Comparison of ENCODE assay signal across 8 cellular contexts in the genomic region with DNA sequence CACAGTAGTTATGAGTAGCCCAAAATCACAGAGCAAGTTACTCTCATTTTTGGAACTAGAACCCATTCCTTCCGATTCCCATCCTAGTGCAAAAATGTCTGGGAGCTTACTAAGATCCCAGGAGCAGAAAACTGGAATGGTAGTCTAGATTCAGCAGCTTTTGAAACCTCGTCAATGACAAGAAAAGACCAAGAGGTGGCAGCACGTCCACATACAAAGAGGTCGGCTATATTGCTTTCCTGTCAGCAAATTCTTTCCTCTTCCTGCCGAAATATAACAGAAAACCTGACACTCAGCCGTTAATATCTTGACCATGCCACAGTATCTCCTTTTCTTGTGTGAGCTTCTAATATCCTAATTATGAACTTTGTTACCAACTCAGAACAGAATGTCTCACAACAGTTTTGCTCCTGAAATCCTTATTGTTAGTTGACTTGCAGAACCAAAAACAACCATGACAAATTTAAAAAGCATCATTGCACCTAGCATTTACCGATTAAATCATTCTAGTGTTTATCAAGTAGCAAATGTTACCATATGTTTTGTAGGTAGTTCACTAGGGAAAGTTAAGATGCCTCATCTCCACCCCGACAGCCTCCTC.
DNase-seq lines count a peak whose midpoint lies in the region; ATAC-seq and TF ChIP-seq lines count a peak whose summit lies in the region.

No MANE protein-coding gene starts in this region.

- peak; percentile 64 for ATAC-seq in HG03432 (IDR thresholded peaks at IDR 0.05; ENCODE audit: unreplicated experiment)
- peak; percentile 29 to 46 for ATAC-seq in stimulated activated naive B cell treated with anti-CD40 and anti-IgM and Interleukin-4, amounts not matched to agents 10 μg/mL and 1 μg/mL and 100 μg/mL, for 72 hours (replicated peaks)
- no peak for ATAC-seq in HG03571 (IDR thresholded peaks at IDR 0.05; ENCODE audit: unreplicated experiment)

- peak; percentile 62 for DNase-seq in AG08396 (ENCODE audit: low spot score)
- peak; percentile 37 for DNase-seq in GM10248 (ENCODE audit: extremely low spot score)
- peak; percentile 0 for DNase-seq in NCI-H82 treated with DMSO at 0.1 percent for 48 hours (lab: John Stamatoyannopoulos, UW; ENCODE audit: unreplicated experiment)
- peak in 2 of 3 donors; percentile 1 to 6 for DNase-seq in immature natural killer cell
- DNase-seq in stimulated activated naive B cell treated with anti-CD40 and anti-IgM and Interleukin-4, amounts not matched to agents 10 μg/mL and 1 μg/mL and 100 μg/mL, for 72 hours, result no peak

- POLR2A ChIA-PET in GM10248 (lab: Yijun Ruan, JAX), result no interaction called here

- H3K36me3 Mint-ChIP-seq in brain (no peaks in the 10 kb centered on the region), immature natural killer cell (no peaks in the 10 kb centered on the region)
- no peaks in the 10 kb centered on the region for H3K36me3 Mint-ChIP-seq in stimulated activated naive B cell treated with anti-CD40 and anti-IgM and Interleukin-4, amounts not matched to agents 10 μg/mL and 1 μg/mL and 100 μg/mL, for 72 hours

- TF ChIP-seq CTCF in GM10248 (IDR thresholded peaks at IDR 0.05; ENCODE audit: control extremely low read depth, extremely low read depth, low read depth, missing control alignments) (peak; percentile 58), brain (conservative IDR thresholded peaks at IDR 0.05) (peak; percentile 88 to 89)

- H3K27me3 Mint-ChIP-seq in brain, result peaks cover 3% of the 10 kb centered on the region
- H3K27me3 Mint-ChIP-seq in immature natural killer cell (ENCODE audit: low read depth in 3 of 3), result no peaks in the 10 kb centered on the region
- H3K27me3 Mint-ChIP-seq in stimulated activated naive B cell treated with anti-CD40 and anti-IgM and Interleukin-4, amounts not matched to agents 10 μg/mL and 1 μg/mL and 100 μg/mL, for 72 hours, result peaks cover 0 to 12% of the 10 kb centered on the region in 2 donors

- H3K27ac Mint-ChIP-seq in brain (no peak overlapping the region), immature natural killer cell (no peak overlapping the region)
- no peak overlapping the region for H3K27ac Mint-ChIP-seq in stimulated activated naive B cell treated with anti-CD40 and anti-IgM and Interleukin-4, amounts not matched to agents 10 μg/mL and 1 μg/mL and 100 μg/mL, for 72 hours

- CTCF ChIA-PET in GM10248 (lab: Yijun Ruan, JAX), result interaction anchor here (0.7 to 8.5 kb wide), 28 partner anchors 8 to 518 kb away, joined by 3 to 177 read pairs (median 4); no protein-coding TSS in a partner anchor

- peak overlapping the region in 3 of 5 experiments; percentile 25 to 54 (median 33) for H3K4me3 Mint-ChIP-seq in brain
- H3K4me3 Mint-ChIP-seq in immature natural killer cell, result no peak overlapping the region
- no peak overlapping the region for H3K4me3 Mint-ChIP-seq in stimulated activated naive B cell treated with anti-CD40 and anti-IgM and Interleukin-4, amounts not matched to agents 10 μg/mL and 1 μg/mL and 100 μg/mL, for 72 hours

- peaks cover 0 to 2% (median 0%) of the 10 kb centered on the region in 5 experiments for H3K9me3 Mint-ChIP-seq in brain
- peaks cover 0 to 1% (median 0%) of the 10 kb centered on the region in 6 donors for H3K9me3 Mint-ChIP-seq in immature natural killer cell
- peaks cover 3 to 6% of the 10 kb centered on the region in 2 donors for H3K9me3 Mint-ChIP-seq in stimulated activated naive B cell treated with anti-CD40 and anti-IgM and Interleukin-4, amounts not matched to agents 10 μg/mL and 1 μg/mL and 100 μg/mL, for 72 hours

- peaks cover 7% of the 10 kb centered on the region for H3K4me1 Mint-ChIP-seq in brain
- no peaks in the 10 kb centered on the region for H3K4me1 Mint-ChIP-seq in immature natural killer cell
- peaks cover 0 to 2% of the 10 kb centered on the region in 2 donors for H3K4me1 Mint-ChIP-seq in stimulated activated naive B cell treated with anti-CD40 and anti-IgM and Interleukin-4, amounts not matched to agents 10 μg/mL and 1 μg/mL and 100 μg/mL, for 72 hours

Comparison
In these comparisons a context has a peak if more than half of its experiments do, and no peak if none do; other contexts are left out.
1. H3K4me3 Mint-ChIP-seq: peak in brain (3 of 5); none in immature natural killer cell (0 of 5) and stimulated activated naive B cell treated with anti-CD40 and anti-IgM and Interleukin-4, amounts not matched to agents 10 μg/mL and 1 μg/mL and 100 μg/mL, for 72 hours (0 of 2).